In genomic region chr11:5536482-5536881, GRCh38 we compare ENCODE assay signal across 30 cellular contexts. TPM values are rescaled to one million over a fixed set of nuclear protein-coding genes. Genes with fewer than 3 reads are reported as not detected.
DNase-seq lines count a peak whose midpoint lies in the region; ATAC-seq, FAIRE-seq and TF ChIP-seq lines count a peak whose summit lies in the region.
"Had no signal": no experiment of that assay in that cellular context is flagged by ENCODE, and none has a peak within 500 bp of the region (broad histone marks: within the 10 kb centered on the region; RNA-seq: fewer than 3 reads in every experiment).

No MANE protein-coding gene starts in this region.

- H3K4me2 ChIP-seq in K562 (ENCODE audit: insufficient read depth, low read length) = no peak overlapping the region
- H3K4me2 ChIP-seq: BLaER1 had no signal

- in situ Hi-C loops in K562 (cut with MboI) = no loop called here

- H3K4me1 ChIP-seq in K562 (replicated peaks in 1 of 2; ENCODE audit: control insufficient read depth in 2 of 2, insufficient read depth in 2 of 2, low read length in 2 of 2) = peaks cover 0 to 20% of the 10 kb centered on the region in 2 experiments; a peak in 3 of 5 replicates
- H3K4me1 ChIP-seq: BE2C, BLaER1 had no signal

- no peaks in the 10 kb centered on the region for H3K27me3 ChIP-seq in K562 (ENCODE audit: control insufficient read depth in 2 of 2, insufficient read depth in 2 of 2, low read length in 2 of 2)
- H3K27me3 ChIP-seq: BE2C, BLaER1 had no signal

- CTCF ChIA-PET in K562 (lab: Yijun Ruan, JAX; ENCODE audit: low intra/inter-chr PET ratio) = no interaction called here

- POLR2A ChIA-PET in K562 (lab: Yijun Ruan, JAX) = no interaction called here

- intact Hi-C loops in K562 (cut with micrococcal nuclease) = no loop called here

- peak; percentile 3 for DNase-seq in HS-5 (ENCODE audit: low read depth)
- no peak for DNase-seq in K562 (ENCODE audit: extremely low read depth in 1 of 4, low spot score in 3 of 4)
- peak; percentile 24 for DNase-seq in fibroblast of mammary gland (ENCODE audit: low read depth)
- DNase-seq in activated T-cell treated with anti-CD3 and anti-CD28 coated beads, Interleukin-2, amount 50 U/mL, for 48 hours = no peak
- DNase-seq: 8988T; ACHN; BE2C; C1 segment of cervical spinal cord; CD4-positive, alpha-beta memory T cell; CD4-positive, CD25-positive, alpha-beta regulatory T cell; CD8-positive, alpha-beta memory T cell; COR-L47; DMS 273 treated with DMSO at 0.1 percent for 48 hours; DMS153; DMS53; DMS79; DND-41; EL; GDM1 had no signal

- no peak for TF ChIP-seq POLR2A in K562 (conservative IDR thresholded peaks at IDR 0.05)

- H3K4me3 ChIP-seq in K562 (no peak overlapping the region), fibroblast of mammary gland (ENCODE audit: control insufficient read depth, low read depth, low read length) (no peak overlapping the region)
- H3K4me3 ChIP-seq: BLaER1, GM12878 had no signal

- H3K9ac ChIP-seq in K562 (ENCODE audit: insufficient read depth in 1 of 2, low read depth in 2 of 2, low read length in 2 of 2) = no peak overlapping the region
- H3K9ac ChIP-seq: BLaER1 had no signal

- H3K79me2 ChIP-seq in K562 (ENCODE audit: control insufficient read depth, insufficient read depth, low read length) = no peaks in the 10 kb centered on the region

- H3K27ac ChIP-seq in K562 (ENCODE audit: extremely low read depth, low read depth, low read length) = no peak overlapping the region
- H3K27ac ChIP-seq: BLaER1 had no signal

- no peak overlapping the region for H2AFZ ChIP-seq in K562 (ENCODE audit: low read depth, low read length)

- no peak for TF ChIP-seq RAD21 in K562 (CRISPR knock-in tag; conservative IDR thresholded peaks at IDR 0.05 in 1 of 2, IDR thresholded peaks at IDR 0.05 in 1 of 2)

- ATAC-seq in K562 (no peak), GM21526 (IDR thresholded peaks at IDR 0.05; ENCODE audit: low FRiP score, unreplicated experiment) (no peak)
- ATAC-seq: GM12878 had no signal

- no peaks in the 10 kb centered on the region for H3K36me3 ChIP-seq in K562 (ENCODE audit: control insufficient read depth, insufficient read depth, low read length)
- H3K36me3 ChIP-seq: BE2C, BLaER1 had no signal

- no peak for TF ChIP-seq EP300 in K562 (IDR thresholded peaks at IDR 0.05; ENCODE audit: low read length)

- H3K9me1 ChIP-seq in K562 (ENCODE audit: control insufficient read depth, insufficient read depth, low read length) = no peaks in the 10 kb centered on the region

- BruUV-seq in K562 (replicated peaks; lab: Mats Ljungman, UMichigan) = no TSS peak

- no peak for FAIRE-seq in K562 (lab: Jason Lieb, UNC)
- FAIRE-seq: A204.1, GM12878, GM12892, GM18507 had no signal

- no peaks in the 10 kb centered on the region for H4K20me1 ChIP-seq in K562 (replicated peaks; ENCODE audit: control insufficient read depth, insufficient read depth, low read length)
- H4K20me1 ChIP-seq: BLaER1 had no signal

- TF ChIP-seq CTCF in K562 (IDR thresholded peaks at IDR 0.05 in 2 of 3, conservative IDR thresholded peaks at IDR 0.05 in 1 of 3; ENCODE audit: insufficient read depth in 2 of 3, low read depth in 1 of 3, low read length in 3 of 3) = no peak
- no peak for TF ChIP-seq CTCF in fibroblast of mammary gland (conservative IDR thresholded peaks at IDR 0.05; ENCODE audit: control insufficient read depth, insufficient read depth, low read depth, low read length)

- H3K9me3 ChIP-seq in K562 (replicated peaks; ENCODE audit: control insufficient read depth, insufficient read depth, low read depth, low read length) = 0 out of 2 replicates have a peak, but pooled peaks cover 2% of the 10 kb centered on the region
- H3K9me3 ChIP-seq: BE2C had no signal

RNA-seq across cellular contexts. Expression of gene OR52H1, which starts 11.9 kb away (rescaled TPM):
- total RNA-seq in K562 (2011; cell fraction: chromatin; rRNA removed; ENCODE audit: low replicate concordance) = 0.60 and 1.5 TPM in 2 replicates
- total RNA-seq in K562 (2011; cell fraction: nucleolus; rRNA removed) = 1.6 TPM in 1 of 2 replicates, not detected in the other
- total RNA-seq in K562 (2011; cell fraction: nucleoplasm; rRNA removed) = 1.0 and 1.6 TPM in 2 replicates
- total RNA-seq in K562 (2014; rRNA removed) (not detected in 2 replicates), K562 (2014; rRNA removed; fragmentation: Illumina TruSeq; extraction: Trizol) (0.15 TPM in 1 of 2 replicates, not detected in the other), K562 (2015; rRNA removed; fragmentation: Illumina TruSeq; extraction: Trizol) (not detected in 2 replicates), K562 (2021) (not detected in 2 replicates)
- polyA plus RNA-seq in K562 (2011; rRNA removed) (not detected in 2 replicates), K562 (2014; fragmentation: Illumina TruSeq; extraction: Trizol) (not detected in 2 replicates), K562 (2014; fragmentation: Nextera tagmentation; extraction: Ambion mirVana) (not detected), K562 (2014; rRNA removed) (not detected in 2 replicates)
- polyA plus RNA-seq in K562 (2011; cell fraction: cytosol; rRNA removed) = not detected in 2 replicates
- 0.11 and 0.13 TPM in 2 replicates for polyA plus RNA-seq in K562 (2011; cell fraction: nucleus; rRNA removed)
- not detected in 2 replicates for polyA plus RNA-seq in K562 (2012)
- polyA minus RNA-seq in K562 (2011; rRNA and poly(A)+ RNA removed) = 0.77 and 0.84 TPM in 2 replicates
- not detected in 2 replicates for polyA minus RNA-seq in K562 (2011; cell fraction: cytosol; rRNA and poly(A)+ RNA removed)
- 0.81 TPM in 1 of 2 replicates, not detected in the other for polyA minus RNA-seq in K562 (2011; cell fraction: nucleus; rRNA and poly(A)+ RNA removed)
- total RNA-seq: A673; CD4-positive, alpha-beta memory T cell; CD8-positive, alpha-beta memory T cell; Daoy; G401 had no signal
- polyA plus RNA-seq: CD14-positive monocyte; CD4-positive, alpha-beta memory T cell; CD4-positive, CD25-positive, alpha-beta regulatory T cell; CD8-positive, alpha-beta memory T cell had no signal

RNA-seq across cellular contexts. Expression of gene UBQLNL, which starts 20.0 kb away (rescaled TPM):
- total RNA-seq in K562 (2011; cell fraction: chromatin; rRNA removed; ENCODE audit: low replicate concordance) = 0.23 and 0.32 TPM in 2 replicates
- 0.33 and 0.53 TPM in 2 replicates for total RNA-seq in K562 (2011; cell fraction: nucleolus; rRNA removed)
- total RNA-seq in K562 (2011; cell fraction: nucleoplasm; rRNA removed) = 0.51 TPM in 1 of 2 replicates, not detected in the other
- total RNA-seq in K562 (2014; rRNA removed) = 0.14 and 0.16 TPM in 2 replicates
- total RNA-seq in K562 (2014; rRNA removed; fragmentation: Illumina TruSeq; extraction: Trizol) = 0.16 and 0.18 TPM in 2 replicates
- total RNA-seq in K562 (2015; rRNA removed; fragmentation: Illumina TruSeq; extraction: Trizol) = 0.11 and 0.14 TPM in 2 replicates
- total RNA-seq in K562 (2021) = 0.09 and 0.20 TPM in 2 replicates
- 0.14 and 0.20 TPM in 2 replicates for polyA plus RNA-seq in K562 (2011; rRNA removed)
- 0.07 and 0.13 TPM in 2 replicates for polyA plus RNA-seq in K562 (2011; cell fraction: cytosol; rRNA removed)
- 0.97 and 1.1 TPM in 2 replicates for polyA plus RNA-seq in K562 (2011; cell fraction: nucleus; rRNA removed)
- 0.14 and 0.86 TPM in 2 replicates for polyA plus RNA-seq in K562 (2012)
- polyA plus RNA-seq in K562 (2014; fragmentation: Illumina TruSeq; extraction: Trizol) = 0.06 and 0.27 TPM in 2 replicates
- under 1 TPM; 0.07 to 0.14 TPM for polyA plus RNA-seq in K562 (2014; fragmentation: Nextera tagmentation; extraction: Ambion mirVana)
- 0.24 TPM in 1 of 2 replicates, not detected in the other for polyA plus RNA-seq in K562 (2014; rRNA removed)
- 0.14 and 0.33 TPM in 2 replicates for polyA minus RNA-seq in K562 (2011; rRNA and poly(A)+ RNA removed)
- not detected in 2 replicates for polyA minus RNA-seq in K562 (2011; cell fraction: cytosol; rRNA and poly(A)+ RNA removed)
- 0.27 and 0.56 TPM in 2 replicates for polyA minus RNA-seq in K562 (2011; cell fraction: nucleus; rRNA and poly(A)+ RNA removed)
- total RNA-seq: A673; CD8-positive, alpha-beta memory T cell; Daoy; G401 had no signal
- polyA plus RNA-seq: CD14-positive monocyte; CD4-positive, alpha-beta memory T cell; CD4-positive, CD25-positive, alpha-beta regulatory T cell; CD8-positive, alpha-beta memory T cell had no signal

RNA-seq across cellular contexts. Expression of gene UBQLN3, which starts 26.7 kb away (rescaled TPM):
- total RNA-seq in K562 (2011; cell fraction: chromatin; rRNA removed; ENCODE audit: low replicate concordance) = 0.12 and 0.33 TPM in 2 replicates
- not detected in 2 replicates for total RNA-seq in K562 (2011; cell fraction: nucleolus; rRNA removed)
- total RNA-seq in K562 (2011; cell fraction: nucleoplasm; rRNA removed) = not detected in 2 replicates
- total RNA-seq in K562 (2014; rRNA removed) (0.27 TPM in 1 of 2 replicates, not detected in the other), K562 (2014; rRNA removed; fragmentation: Illumina TruSeq; extraction: Trizol) (not detected in 2 replicates), K562 (2015; rRNA removed; fragmentation: Illumina TruSeq; extraction: Trizol) (not detected in 2 replicates), K562 (2021) (0.07 TPM in 1 of 2 replicates, not detected in the other)
- polyA plus RNA-seq in K562 (2011; rRNA removed) (0.05 TPM in 1 of 2 replicates, not detected in the other), K562 (2014; fragmentation: Illumina TruSeq; extraction: Trizol) (not detected in 2 replicates), K562 (2014; fragmentation: Nextera tagmentation; extraction: Ambion mirVana) (under 1 TPM in 1 of 2 experiments, not detected in 1; 0.01 TPM), K562 (2014; rRNA removed) (not detected in 2 replicates)
- polyA plus RNA-seq in K562 (2011; cell fraction: cytosol; rRNA removed) = not detected in 2 replicates
- 0.06 and 0.21 TPM in 2 replicates for polyA plus RNA-seq in K562 (2011; cell fraction: nucleus; rRNA removed)
- polyA plus RNA-seq in K562 (2012) = not detected in 2 replicates
- 0.11 TPM in 1 of 2 replicates, not detected in the other for polyA minus RNA-seq in K562 (2011; rRNA and poly(A)+ RNA removed)
- not detected in 2 replicates for polyA minus RNA-seq in K562 (2011; cell fraction: cytosol; rRNA and poly(A)+ RNA removed)
- polyA minus RNA-seq in K562 (2011; cell fraction: nucleus; rRNA and poly(A)+ RNA removed) = 0.13 and 0.22 TPM in 2 replicates
- total RNA-seq: A673; CD4-positive, alpha-beta memory T cell; CD8-positive, alpha-beta memory T cell; Daoy; G401; GM12878 had no signal
- polyA plus RNA-seq: AG04450; CD14-positive monocyte; CD4-positive, alpha-beta memory T cell; CD4-positive, CD25-positive, alpha-beta regulatory T cell; CD8-positive, alpha-beta memory T cell; GM12878 had no signal

RNA-seq across cellular contexts. Expression of gene OR52B6, which starts 44.2 kb away (rescaled TPM):
- total RNA-seq in K562 (2011; cell fraction: chromatin; rRNA removed; ENCODE audit: low replicate concordance) = not detected in 2 replicates
- not detected in 2 replicates for total RNA-seq in K562 (2011; cell fraction: nucleolus; rRNA removed)
- not detected in 2 replicates for total RNA-seq in K562 (2011; cell fraction: nucleoplasm; rRNA removed)
- total RNA-seq in K562 (2014; rRNA removed) = not detected in 2 replicates
- not detected in 2 replicates for total RNA-seq in K562 (2014; rRNA removed; fragmentation: Illumina TruSeq; extraction: Trizol)
- total RNA-seq in K562 (2015; rRNA removed; fragmentation: Illumina TruSeq; extraction: Trizol) = not detected in 2 replicates
- not detected in 2 replicates for total RNA-seq in K562 (2021)
- not detected in 2 replicates for polyA plus RNA-seq in K562 (2011; rRNA removed)
- polyA plus RNA-seq in K562 (2011; cell fraction: cytosol; rRNA removed) = not detected in 2 replicates
- not detected in 2 replicates for polyA plus RNA-seq in K562 (2011; cell fraction: nucleus; rRNA removed)
- polyA plus RNA-seq in K562 (2012) = not detected in 2 replicates
- not detected in 2 replicates for polyA plus RNA-seq in K562 (2014; fragmentation: Illumina TruSeq; extraction: Trizol)
- not detected for polyA plus RNA-seq in K562 (2014; fragmentation: Nextera tagmentation; extraction: Ambion mirVana)
- polyA plus RNA-seq in K562 (2014; rRNA removed) = not detected in 2 replicates
- not detected in 2 replicates for polyA minus RNA-seq in K562 (2011; rRNA and poly(A)+ RNA removed)
- polyA minus RNA-seq in K562 (2011; cell fraction: cytosol; rRNA and poly(A)+ RNA removed) = not detected in 2 replicates
- not detected in 2 replicates for polyA minus RNA-seq in K562 (2011; cell fraction: nucleus; rRNA and poly(A)+ RNA removed)
- total RNA-seq: A673; CD4-positive, alpha-beta memory T cell; CD4-positive, CD25-positive, alpha-beta regulatory T cell; CD8-positive, alpha-beta memory T cell; Daoy; G401; GM12878 had no signal
- polyA plus RNA-seq: AG04450; CD14-positive monocyte; CD4-positive, alpha-beta memory T cell; CD4-positive, CD25-positive, alpha-beta regulatory T cell; CD8-positive, alpha-beta memory T cell had no signal

RNA-seq across cellular contexts. Expression of gene OR52D1, which starts 48.0 kb away (rescaled TPM):
- total RNA-seq in K562 (2011; cell fraction: chromatin; rRNA removed; ENCODE audit: low replicate concordance) = 1.1 and 3.1 TPM in 2 replicates
- 1.2 and 1.8 TPM in 2 replicates for total RNA-seq in K562 (2011; cell fraction: nucleolus; rRNA removed)
- total RNA-seq in K562 (2011; cell fraction: nucleoplasm; rRNA removed) = 1.5 and 4.6 TPM in 2 replicates
- total RNA-seq in K562 (2014; rRNA removed) = 0.12 and 0.14 TPM in 2 replicates
- not detected in 2 replicates for total RNA-seq in K562 (2014; rRNA removed; fragmentation: Illumina TruSeq; extraction: Trizol)
- total RNA-seq in K562 (2015; rRNA removed; fragmentation: Illumina TruSeq; extraction: Trizol) = not detected in 2 replicates
- total RNA-seq in K562 (2021) = not detected in 2 replicates
- not detected in 2 replicates for polyA plus RNA-seq in K562 (2011; rRNA removed)
- polyA plus RNA-seq in K562 (2011; cell fraction: cytosol; rRNA removed) = not detected in 2 replicates
- not detected in 2 replicates for polyA plus RNA-seq in K562 (2011; cell fraction: nucleus; rRNA removed)
- 0.87 and 2.4 TPM in 2 replicates for polyA plus RNA-seq in K562 (2012)
- polyA plus RNA-seq in K562 (2014; fragmentation: Illumina TruSeq; extraction: Trizol) = not detected in 2 replicates
- 1 to 10 TPM in 1 of 2 experiments, under 1 TPM in 1; 0.97 to 1.3 TPM for polyA plus RNA-seq in K562 (2014; fragmentation: Nextera tagmentation; extraction: Ambion mirVana)
- not detected in 2 replicates for polyA plus RNA-seq in K562 (2014; rRNA removed)
- 0.46 and 0.84 TPM in 2 replicates for polyA minus RNA-seq in K562 (2011; rRNA and poly(A)+ RNA removed)
- not detected in 2 replicates for polyA minus RNA-seq in K562 (2011; cell fraction: cytosol; rRNA and poly(A)+ RNA removed)
- 3.2 and 4.2 TPM in 2 replicates for polyA minus RNA-seq in K562 (2011; cell fraction: nucleus; rRNA and poly(A)+ RNA removed)
- total RNA-seq: A673; CD4-positive, alpha-beta memory T cell; CD4-positive, CD25-positive, alpha-beta regulatory T cell; CD8-positive, alpha-beta memory T cell; Daoy; G401; GM12878 had no signal
- polyA plus RNA-seq: AG04450; CD14-positive monocyte; CD4-positive, alpha-beta memory T cell; CD4-positive, CD25-positive, alpha-beta regulatory T cell; CD8-positive, alpha-beta memory T cell; GM12878 had no signal

Comparison
In these comparisons a context has a peak if more than half of its experiments do, and no peak if none do; other contexts are left out.
1. DNase-seq: peak in HS-5 (single experiment) and fibroblast of mammary gland (single experiment); none in K562 (0 of 4) and activated T-cell treated with anti-CD3 and anti-CD28 coated beads, Interleukin-2, amount 50 U/mL, for 48 hours (0 of 2).